ENCODE assay signal across 13 cellular contexts in genomic region chr1:183872406-183872805, GRCh38.
DNase-seq lines count a peak whose midpoint lies in the region; TF ChIP-seq lines count a peak whose summit lies in the region.
"Had no signal": no experiment of that assay in that cellular context is flagged by ENCODE, and none has a peak within 500 bp of the region (broad histone marks: within the 10 kb centered on the region; RNA-seq: fewer than 3 reads in every experiment).

No MANE protein-coding gene starts in this region.

- intact Hi-C loops in prostate gland (cut with DNase I), result no loop called here
- intact Hi-C loops in Calu3 (cut with micrococcal nuclease; ENCODE audit: unreplicated experiment), result no loop called here
- intact Hi-C loops in CD4-positive, alpha-beta memory T cell (cut with micrococcal nuclease), result no loop called here

- H3K9me3 ChIP-seq in SJSA1 (replicated peaks) (no peaks in the 10 kb centered on the region), prostate gland (no peaks in the 10 kb centered on the region)
- H3K9me3 ChIP-seq in CD4-positive, alpha-beta memory T cell (ENCODE audit: control insufficient read depth in 1 of 2, low read length in 2 of 2), result no peaks in the 10 kb centered on the region

- peaks cover 44% of the 10 kb centered on the region for H3K4me1 ChIP-seq in SJSA1 (replicated peaks)
- peaks cover 12% of the 10 kb centered on the region for H3K4me1 ChIP-seq in prostate gland (replicated peaks)
- peaks cover 11% of the 10 kb centered on the region for H3K4me1 ChIP-seq in CD4-positive, alpha-beta memory T cell (ENCODE audit: insufficient read depth, low read length)

- POLR2A ChIA-PET in CD4-positive, alpha-beta memory T cell (lab: Charles Lee; ENCODE audit: partially characterized antibody), result no interaction called here

- H3K4me3 Mint-ChIP-seq in Calu3 (ENCODE audit: low read depth, unreplicated experiment), result no peak overlapping the region
- no peak overlapping the region for H3K4me3 Mint-ChIP-seq in CD4-positive, alpha-beta memory T cell
- H3K4me3 Mint-ChIP-seq: CD4-positive, CD25-positive, alpha-beta regulatory T cell; central memory CD8-positive, alpha-beta T cell had no signal

- no peak for TF ChIP-seq POLR2A in prostate gland (IDR thresholded peaks at IDR 0.05)

- no TSS peak for BruUV-seq in Calu3 (replicated peaks; lab: Mats Ljungman, UMichigan)

- H3K27ac ChIP-seq in SJSA1 (peak overlapping the region; percentile 77), prostate gland (peak overlapping the region; percentile 9 to 37)
- no peak overlapping the region for H3K27ac ChIP-seq in CD4-positive, alpha-beta memory T cell (ENCODE audit: low read depth, low read length)

- H3K4me1 Mint-ChIP-seq in Calu3 (ENCODE audit: low read depth, unreplicated experiment), result peaks cover 22% of the 10 kb centered on the region
- peaks cover 4 to 15% (median 14%) of the 10 kb centered on the region in 4 donors for H3K4me1 Mint-ChIP-seq in CD4-positive, alpha-beta memory T cell

- CTCF ChIA-PET in Calu3 (lab: Charles Lee), result no interaction called here
- CTCF ChIA-PET in CD4-positive, alpha-beta memory T cell (lab: Charles Lee; ENCODE audit: partially characterized antibody), result no interaction called here

- H3K4me3 ChIP-seq in SJSA1 (no peak overlapping the region), fibroblast of mammary gland (ENCODE audit: control insufficient read depth, low read depth, low read length) (no peak overlapping the region), prostate gland (no peak overlapping the region)
- no peak overlapping the region for H3K4me3 ChIP-seq in CD4-positive, alpha-beta memory T cell (ENCODE audit: low read length in 2 of 2)
- H3K4me3 ChIP-seq: K562 had no signal

- H3K36me3 ChIP-seq in SJSA1, result no peaks in the 10 kb centered on the region
- no peaks in the 10 kb centered on the region for H3K36me3 ChIP-seq in prostate gland
- no peaks in the 10 kb centered on the region for H3K36me3 ChIP-seq in CD4-positive, alpha-beta memory T cell (ENCODE audit: insufficient read depth, low read length)

- no peaks in the 10 kb centered on the region for H3K27me3 ChIP-seq in SJSA1 (replicated peaks)
- no peaks in the 10 kb centered on the region for H3K27me3 ChIP-seq in prostate gland (replicated peaks; ENCODE audit: insufficient read depth)
- no peaks in the 10 kb centered on the region for H3K27me3 ChIP-seq in CD4-positive, alpha-beta memory T cell (ENCODE audit: insufficient read depth, low read length)

- no peak overlapping the region for H3K27ac Mint-ChIP-seq in Calu3 (ENCODE audit: unreplicated experiment)
- peak overlapping the region in 1 of 7 donors; percentile 55 for H3K27ac Mint-ChIP-seq in CD4-positive, alpha-beta memory T cell

- WGBS in prostate gland, result 2% methylated on average over 3 of the region's 3 CpGs

- H3K27me3 Mint-ChIP-seq in Calu3 (ENCODE audit: unreplicated experiment), result no peaks in the 10 kb centered on the region
- no peaks in the 10 kb centered on the region for H3K27me3 Mint-ChIP-seq in CD4-positive, alpha-beta memory T cell
- H3K27me3 Mint-ChIP-seq: CD4-positive, CD25-positive, alpha-beta regulatory T cell; central memory CD8-positive, alpha-beta T cell had no signal

- no peaks in the 10 kb centered on the region for H3K36me3 Mint-ChIP-seq in Calu3 (ENCODE audit: insufficient read depth, unreplicated experiment)
- no peaks in the 10 kb centered on the region for H3K36me3 Mint-ChIP-seq in CD4-positive, alpha-beta memory T cell

- no peak for TF ChIP-seq CTCF in AG09319 (IDR thresholded peaks at IDR 0.05; ENCODE audit: low read depth, low read length)
- TF ChIP-seq CTCF in fibroblast of mammary gland (conservative IDR thresholded peaks at IDR 0.05; ENCODE audit: control insufficient read depth, insufficient read depth, low read depth, low read length), result no peak
- TF ChIP-seq CTCF in prostate gland (IDR thresholded peaks at IDR 0.05), result no peak
- no peak for TF ChIP-seq CTCF in Calu3 (IDR thresholded peaks at IDR 0.05; ENCODE audit: unreplicated experiment)

- peak; percentile 51 for DNase-seq in AG09319 (ENCODE audit: extremely low read depth, low read depth)
- peak in 1 of 2 experiments; percentile 54 for DNase-seq in SJSA1 (ENCODE audit: low read depth in 1 of 2, low spot score in 2 of 2)
- DNase-seq in fibroblast of mammary gland (ENCODE audit: low read depth), result peak; percentile 33
- DNase-seq in prostate gland (ENCODE audit: low spot score), result no peak
- DNase-seq in activated CD8-positive, alpha-beta memory T cell treated with anti-CD3 and anti-CD28 coated beads, Interleukin-2, amount 50 U/mL, for 4 hours, result no peak
- DNase-seq in Calu3, result no peak
- no peak for DNase-seq in NCI-H2081 (lab: John Stamatoyannopoulos, UW)
- DNase-seq in CD4-positive, alpha-beta memory T cell, result no peak
- DNase-seq: CD4-positive, CD25-positive, alpha-beta regulatory T cell; hippocampal formation; NCI-H226 had no signal

- peaks cover 2% of the 10 kb centered on the region for H3K9me3 Mint-ChIP-seq in Calu3 (ENCODE audit: low read depth, unreplicated experiment)
- H3K9me3 Mint-ChIP-seq in CD4-positive, alpha-beta memory T cell, result no peaks in the 10 kb centered on the region
- H3K9me3 Mint-ChIP-seq: CD4-positive, CD25-positive, alpha-beta regulatory T cell; central memory CD8-positive, alpha-beta T cell had no signal

Comparison
In these comparisons a context has a peak if more than half of its experiments do, and no peak if none do; other contexts are left out.
1. DNase-seq: peak in AG09319 (single experiment) and fibroblast of mammary gland (single experiment); none in prostate gland (single experiment), activated CD8-positive, alpha-beta memory T cell treated with anti-CD3 and anti-CD28 coated beads, Interleukin-2, amount 50 U/mL, for 4 hours (single experiment), Calu3 (single experiment), NCI-H2081 (0 of 2) and CD4-positive, alpha-beta memory T cell (0 of 5).